In genomic region chr18:11658989-11659388, GRCh38 we compare ENCODE assay signal across 19 cellular contexts. TPM values are rescaled to one million over a fixed set of nuclear protein-coding genes. Genes with fewer than 3 reads are reported as not detected.
"Had no signal": no experiment of that assay in that cellular context is flagged by ENCODE, and none has a peak within 500 bp of the region (broad histone marks: within the 10 kb centered on the region; RNA-seq: fewer than 3 reads in every experiment).

No MANE protein-coding gene starts in this region.

- H3K4me1 ChIP-seq: uterus had no signal

- H3K4me3 ChIP-seq: body of pancreas, heart left ventricle, skin epidermis, uterus had no signal

- H3K27ac ChIP-seq: body of pancreas, heart left ventricle, skin epidermis, uterus, VCaP had no signal

- ATAC-seq: activated CD4-positive, alpha-beta T cell treated with anti-CD3 and anti-CD28 coated beads for 36 hours; activated CD8-positive, alpha-beta T cell treated with anti-CD3 and anti-CD28 coated beads, Interleukin-2, amount 10 ng/mL, durations not matched to agents 7 days and 5 days; activated T-helper 17 cell treated with anti-CD3 and anti-CD28 coated beads, Interleukin-2, amount 50 U/mL, for 72 hours; body of pancreas; heart left ventricle; naive thymus-derived CD4-positive, alpha-beta T cell had no signal

- H3K4me1 Mint-ChIP-seq: activated T-helper 17 cell treated with anti-CD3 and anti-CD28 coated beads, Interleukin-2, amount 50 U/mL, for 72 hours had no signal

- H3K9me3 Mint-ChIP-seq: activated naive CD4-positive, alpha-beta T cell treated with anti-CD3 and anti-CD28 coated beads, Interleukin-2, amount 50 U/mL, for 24 hours; activated T-helper 17 cell treated with anti-CD3 and anti-CD28 coated beads, Interleukin-2, amount 50 U/mL, for 72 hours; dendritic cell treated with granulocyte-macrophage colony-stimulating factor and Interleukin-4, amounts not matched to agents 40 ng/mL and 50 ng/mL, for 4 days; endodermal cell had no signal

- H3K9me3 ChIP-seq: body of pancreas, heart left ventricle, uterus had no signal

- H3K36me3 Mint-ChIP-seq: activated naive CD4-positive, alpha-beta T cell treated with anti-CD3 and anti-CD28 coated beads, Interleukin-2, amount 50 U/mL, for 24 hours; naive thymus-derived CD4-positive, alpha-beta T cell had no signal

- H3K27me3 ChIP-seq: uterus had no signal

- H3K27ac Mint-ChIP-seq: activated CD4-positive, alpha-beta T cell treated with anti-CD3 and anti-CD28 coated beads for 36 hours; activated CD8-positive, alpha-beta T cell treated with anti-CD3 and anti-CD28 coated beads, Interleukin-2, amount 10 ng/mL, durations not matched to agents 7 days and 5 days; activated naive CD4-positive, alpha-beta T cell treated with anti-CD3 and anti-CD28 coated beads, Interleukin-2, amount 50 U/mL, for 24 hours; activated T-helper 17 cell treated with anti-CD3 and anti-CD28 coated beads, Interleukin-2, amount 50 U/mL, for 72 hours; dendritic cell treated with granulocyte-macrophage colony-stimulating factor and Interleukin-4, amounts not matched to agents 40 ng/mL and 50 ng/mL, for 4 days; endodermal cell; naive thymus-derived CD4-positive, alpha-beta T cell had no signal

- H3K36me3 ChIP-seq: heart left ventricle, uterus had no signal

- DNase-seq: activated CD4-positive, alpha-beta T cell treated with anti-CD3 and anti-CD28 coated beads for 36 hours; activated CD8-positive, alpha-beta T cell treated with anti-CD3 and anti-CD28 coated beads, Interleukin-2, amount 10 ng/mL, durations not matched to agents 7 days and 5 days; body of pancreas; cerebellar nuclear complex; heart left ventricle; naive thymus-derived CD4-positive, alpha-beta T cell; stimulated activated CD4-positive, alpha-beta T cell treated with anti-CD3 and anti-CD28 coated beads, Interleukin-4, amount 100 ng/mL, for 4 hours; T1000; uterus had no signal

- H3K4me3 Mint-ChIP-seq: activated CD4-positive, alpha-beta T cell treated with anti-CD3 and anti-CD28 coated beads for 36 hours; activated CD8-positive, alpha-beta T cell treated with anti-CD3 and anti-CD28 coated beads, Interleukin-2, amount 10 ng/mL, durations not matched to agents 7 days and 5 days; activated naive CD4-positive, alpha-beta T cell treated with anti-CD3 and anti-CD28 coated beads, Interleukin-2, amount 50 U/mL, for 24 hours; activated T-helper 17 cell treated with anti-CD3 and anti-CD28 coated beads, Interleukin-2, amount 50 U/mL, for 72 hours; dendritic cell treated with granulocyte-macrophage colony-stimulating factor and Interleukin-4, amounts not matched to agents 40 ng/mL and 50 ng/mL, for 4 days; endodermal cell; naive thymus-derived CD4-positive, alpha-beta T cell had no signal

RNA-seq across cellular contexts. Expression of gene GNAL, which starts 30.1 kb away (rescaled TPM):
- total RNA-seq: activated CD8-positive, alpha-beta T cell treated with anti-CD3 and anti-CD28 coated beads, Interleukin-2, amount 10 ng/mL, durations not matched to agents 7 days and 5 days had no signal

RNA-seq across cellular contexts. Expression of gene SLC35G4, which starts 49.6 kb away (rescaled TPM):
- total RNA-seq: activated CD4-positive, alpha-beta T cell treated with anti-CD3 and anti-CD28 coated beads for 36 hours; activated CD8-positive, alpha-beta T cell treated with anti-CD3 and anti-CD28 coated beads, Interleukin-2, amount 10 ng/mL, durations not matched to agents 7 days and 5 days; activated T-helper 17 cell treated with anti-CD3 and anti-CD28 coated beads, Interleukin-2, amount 50 U/mL, for 72 hours; body of pancreas; endodermal cell; frontal cortex; heart left ventricle; kidney epithelial cell; lower leg skin; mononuclear cell; naive thymus-derived CD4-positive, alpha-beta T cell; uterus had no signal
- polyA plus RNA-seq: heart left ventricle; naive thymus-derived CD4-positive, alpha-beta T cell had no signal
